ENCODE assay signal across 18 cellular contexts in the genomic region with DNA sequence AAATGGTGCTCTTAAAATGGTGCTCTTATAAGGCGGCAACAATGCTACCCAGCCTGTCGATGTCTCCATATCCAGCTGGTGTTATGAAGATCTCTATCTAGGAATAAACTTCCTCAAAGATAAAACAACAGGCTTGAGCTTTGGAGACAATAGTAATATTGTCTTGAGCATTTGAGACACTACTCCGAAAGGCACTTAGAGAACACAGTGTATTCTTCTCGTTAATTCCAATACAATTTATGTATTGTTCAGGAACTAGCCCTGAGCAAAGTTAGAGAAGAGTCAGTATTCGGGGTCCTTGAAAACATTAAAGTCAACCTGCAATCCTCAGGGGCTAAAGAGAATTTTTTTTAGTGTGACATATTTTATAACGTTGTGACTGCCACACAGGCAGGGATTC.
DNase-seq lines count a peak whose midpoint lies in the region; ATAC-seq and TF ChIP-seq lines count a peak whose summit lies in the region.
"Had no signal": no experiment of that assay in that cellular context is flagged by ENCODE, and none has a peak within 500 bp of the region (broad histone marks: within the 10 kb centered on the region; RNA-seq: fewer than 3 reads in every experiment).

No MANE protein-coding gene starts in this region.

- H3K36me3 Mint-ChIP-seq in nephron (ENCODE audit: low read depth): no peaks in the 10 kb centered on the region
- H3K36me3 Mint-ChIP-seq: CD4-positive, alpha-beta memory T cell had no signal

- no peaks in the 10 kb centered on the region for H3F3A ChIP-seq in smooth muscle cell (ENCODE audit: low read depth)

- DNase-seq in COLO829 (ENCODE audit: low spot score) (peak; percentile 57), SK-MEL-5 (ENCODE audit: low read depth, low spot score) (peak; percentile 84), smooth muscle cell (lab: John Stamatoyannopoulos, UW; ENCODE audit: unreplicated experiment) (no peak), head of caudate nucleus (no peak), Right ventricle myocardium superior (no peak)
- DNase-seq: BE2C; CD4-positive, alpha-beta memory T cell; COR-L47; DMS153; DND-41; GDM1; H7 had no signal

- peaks cover 37% of the 10 kb centered on the region for H3K4me1 Mint-ChIP-seq in nephron
- H3K4me1 Mint-ChIP-seq: CD4-positive, alpha-beta memory T cell; GM23338 had no signal

- 66% methylated on average over 6 of the region's 6 CpGs for WGBS in smooth muscle cell (ENCODE audit: low lambda C conversion rate)

- intact Hi-C loops in head of caudate nucleus (cut with DNase I): loop anchor here (10.0 kb wide), 1 partner anchor 219 kb away; no protein-coding TSS in a partner anchor
- intact Hi-C loops in Right ventricle myocardium superior (cut with DNase I): no loop called here

- in situ Hi-C loops in SK-MEL-5 (cut with HindIII; ENCODE audit: low pct_unique_long_range_greater_than_20kb, low sequenced_read_pairs): no loop called here

- H3K27ac ChIP-seq in smooth muscle cell (ENCODE audit: low read depth): peak overlapping the region; percentile 33
- H3K27ac ChIP-seq: A549, C4-2B had no signal

- no peak overlapping the region for H2AFZ ChIP-seq in smooth muscle cell (ENCODE audit: low read depth)
- H2AFZ ChIP-seq: GM23338 had no signal

- no peaks in the 10 kb centered on the region for H3K36me3 ChIP-seq in smooth muscle cell (ENCODE audit: low read depth)
- H3K36me3 ChIP-seq: BE2C had no signal

- H3K4me3 ChIP-seq in smooth muscle cell: no peak overlapping the region
- H3K4me3 ChIP-seq: A549, GM23338 had no signal

- peaks cover 21% of the 10 kb centered on the region for H3K4me1 ChIP-seq in smooth muscle cell (ENCODE audit: low read depth)
- H3K4me1 ChIP-seq: BE2C had no signal

- peaks cover 9% of the 10 kb centered on the region for H3K27me3 Mint-ChIP-seq in nephron (ENCODE audit: low read depth)

- TF ChIP-seq CTCF in nephron (IDR thresholded peaks at IDR 0.05; ENCODE audit: unreplicated experiment in 3 of 3) (no peak), smooth muscle cell (IDR thresholded peaks at IDR 0.05; ENCODE audit: borderline replicate concordance, insufficient read depth, poor library complexity, severe bottlenecking) (no peak)

- H3K79me2 ChIP-seq in smooth muscle cell (ENCODE audit: low read depth): no peaks in the 10 kb centered on the region

- no peak for ATAC-seq in HG02970 (IDR thresholded peaks at IDR 0.05; ENCODE audit: low FRiP score, unreplicated experiment)
- no peak for ATAC-seq in Right ventricle myocardium superior (ENCODE audit: poor library complexity)
- ATAC-seq: A549, GM23338, HepG2 had no signal

- no peak overlapping the region for H3K4me2 ChIP-seq in smooth muscle cell
- H3K4me2 ChIP-seq: A549, GM23338 had no signal

- H3K9me3 Mint-ChIP-seq in nephron: no peaks in the 10 kb centered on the region
- H3K9me3 Mint-ChIP-seq: GM23338 had no signal

- no peaks in the 10 kb centered on the region for H4K20me1 ChIP-seq in smooth muscle cell (ENCODE audit: low read depth)

- no peaks in the 10 kb centered on the region for H3K27me3 ChIP-seq in smooth muscle cell (ENCODE audit: low read depth)
- H3K27me3 ChIP-seq: BE2C had no signal

- peak overlapping the region in 2 of 3 experiments; percentile 59 to 71 for H3K27ac Mint-ChIP-seq in nephron
- H3K27ac Mint-ChIP-seq: CD4-positive, alpha-beta memory T cell; GM23338 had no signal

- no peak overlapping the region for H3K9ac ChIP-seq in smooth muscle cell (ENCODE audit: low read depth)

- no peak overlapping the region for H3K4me3 Mint-ChIP-seq in nephron
- H3K4me3 Mint-ChIP-seq: CD4-positive, alpha-beta memory T cell; GM23338 had no signal

- no peaks in the 10 kb centered on the region for H3K9me3 ChIP-seq in smooth muscle cell (replicated peaks; ENCODE audit: low read depth)
- H3K9me3 ChIP-seq: A549, BE2C had no signal

Comparison
In these comparisons a context has a peak if more than half of its experiments do, and no peak if none do; other contexts are left out.
1. DNase-seq: peak in COLO829 (single experiment) and SK-MEL-5 (single experiment); none in smooth muscle cell (single experiment), head of caudate nucleus (0 of 42) and Right ventricle myocardium superior (single experiment).